In the genomic region with DNA sequence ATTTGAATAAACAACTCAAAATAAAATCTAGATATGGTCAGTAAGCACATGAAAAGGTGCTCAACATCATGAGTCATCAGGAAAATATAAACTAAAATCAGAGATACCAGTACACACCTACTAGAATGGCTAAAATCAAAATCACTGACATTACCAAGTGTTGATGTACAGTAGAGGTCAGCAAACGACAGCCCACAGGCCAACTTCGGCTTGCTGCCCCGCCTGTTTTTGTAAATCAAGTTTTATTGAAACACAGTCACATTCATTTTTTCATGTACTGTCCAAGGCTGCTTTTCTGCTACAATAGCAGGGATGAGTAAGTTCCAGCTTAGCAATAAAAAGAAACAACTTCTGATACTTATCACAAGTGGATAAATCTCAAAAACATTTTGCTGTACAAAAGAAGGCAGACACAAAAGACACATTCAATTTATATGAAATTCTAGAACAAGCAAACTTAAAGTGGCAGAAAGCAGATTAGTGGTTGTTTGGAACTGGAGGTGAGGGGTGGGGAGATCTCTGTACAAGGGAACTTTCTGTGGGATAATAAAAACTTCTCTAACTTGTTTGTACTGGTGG, we compare ENCODE assay signal across 12 cellular contexts. TPM values are rescaled to one million over a fixed set of nuclear protein-coding genes. Genes with fewer than 3 reads are reported as not detected.
DNase-seq lines count a peak whose midpoint lies in the region; ATAC-seq and TF ChIP-seq lines count a peak whose summit lies in the region.
"Had no signal": no experiment of that assay in that cellular context is flagged by ENCODE, and none has a peak within 500 bp of the region (broad histone marks: within the 10 kb centered on the region; RNA-seq: fewer than 3 reads in every experiment).

No MANE protein-coding gene starts in this region.

- no peaks in the 10 kb centered on the region for H3K27me3 Mint-ChIP-seq in activated B cell treated with CpG ODN at 0.5 μM for 24 hours

- peak overlapping the region; percentile 75 for H3K27ac Mint-ChIP-seq in activated B cell treated with CpG ODN at 0.5 μM for 24 hours

- no peak overlapping the region for H3K4me3 ChIP-seq in right cardiac atrium (ENCODE audit: low read length)
- no peak overlapping the region for H3K4me3 ChIP-seq in tibial artery
- H3K4me3 ChIP-seq in trophoblast cell (ENCODE audit: low read depth, low read length) = no peak overlapping the region
- H3K4me3 ChIP-seq: BLaER1 treated with 17β-estradiol and CSF1 and Interleukin-3, amounts not matched to agents 10 nM and 100 nM; psoas muscle had no signal

- no peaks in the 10 kb centered on the region for H3K9me3 Mint-ChIP-seq in activated B cell treated with CpG ODN at 0.5 μM for 24 hours

- no peaks in the 10 kb centered on the region for H3K9me3 ChIP-seq in right cardiac atrium (ENCODE audit: control insufficient read depth, low read length)
- H3K9me3 ChIP-seq in tibial artery = no peaks in the 10 kb centered on the region
- no peaks in the 10 kb centered on the region for H3K9me3 ChIP-seq in trophoblast cell (ENCODE audit: insufficient read depth, low read depth, low read length)
- H3K9me3 ChIP-seq: BLaER1 treated with 17β-estradiol and CSF1 and Interleukin-3, amounts not matched to agents 10 nM and 100 nM; psoas muscle had no signal

- no peak overlapping the region for H3K23ac ChIP-seq in trophoblast cell (ENCODE audit: low read length)

- no peaks in the 10 kb centered on the region for H3K79me2 ChIP-seq in trophoblast cell (ENCODE audit: control insufficient read depth, insufficient read depth, low read length, poor library complexity)

- H3K4me1 Mint-ChIP-seq in activated B cell treated with CpG ODN at 0.5 μM for 24 hours = peaks cover 54% of the 10 kb centered on the region

- H2AFZ ChIP-seq in trophoblast cell (ENCODE audit: insufficient read depth, low read length, poor library complexity) = no peak overlapping the region

- no peak overlapping the region for H3K4me2 ChIP-seq in trophoblast cell (ENCODE audit: low read length)

- H3K4me3 Mint-ChIP-seq in activated B cell treated with CpG ODN at 0.5 μM for 24 hours = no peak overlapping the region

- H2BK120ac ChIP-seq in trophoblast cell (ENCODE audit: insufficient read depth, low read length, poor library complexity) = no peak overlapping the region

- ATAC-seq in Right ventricle myocardium inferior (peak; percentile 30), right cardiac atrium (no peak), activated B cell treated with CpG ODN at 0.5 μM for 24 hours (ENCODE audit: low read depth) (no peak), left ventricle myocardium superior (peak; percentile 25)
- ATAC-seq: psoas muscle had no signal

- H3K27ac ChIP-seq in right cardiac atrium (ENCODE audit: low read length) (no peak overlapping the region), tibial artery (peak overlapping the region in 1 of 2 donors; percentile 13), trophoblast cell (ENCODE audit: low read depth, low read length) (no peak overlapping the region)
- H3K27ac ChIP-seq: BLaER1 treated with 17β-estradiol and CSF1 and Interleukin-3, amounts not matched to agents 10 nM and 100 nM; psoas muscle had no signal

- no peaks in the 10 kb centered on the region for H3K79me1 ChIP-seq in trophoblast cell (ENCODE audit: low read length)

- H3K14ac ChIP-seq in trophoblast cell (ENCODE audit: low read length) = no peak overlapping the region

- CTCF ChIA-PET in activated B cell treated with CpG ODN at 0.5 μM for 24 hours (lab: Charles Lee) = no interaction called here

- H3K36me3 ChIP-seq in tibial artery (no peaks in the 10 kb centered on the region), trophoblast cell (ENCODE audit: control insufficient read depth in 1 of 2, insufficient read depth in 2 of 2, low read length in 2 of 2) (peaks cover 0 to 2% of the 10 kb centered on the region in 2 experiments)

- H3K18ac ChIP-seq in trophoblast cell (ENCODE audit: low read length) = no peak overlapping the region

- H2BK5ac ChIP-seq in trophoblast cell (ENCODE audit: low read depth, low read length, poor library complexity) = no peak overlapping the region

- no peak for TF ChIP-seq CTCF in activated B cell treated with CpG ODN at 0.5 μM for 24 hours (IDR thresholded peaks at IDR 0.05)
- no peak for TF ChIP-seq CTCF in tibial artery (IDR thresholded peaks at IDR 0.05)

- POLR2A ChIA-PET in activated B cell treated with CpG ODN at 0.5 μM for 24 hours (lab: Charles Lee) = interaction anchor here (0.7 kb wide), 1 partner anchor 32 kb away, joined by 3 read pairs; no protein-coding TSS in a partner anchor

- H3K36me3 Mint-ChIP-seq in activated B cell treated with CpG ODN at 0.5 μM for 24 hours (ENCODE audit: low read depth) = peaks cover 22% of the 10 kb centered on the region

- peaks cover 2% of the 10 kb centered on the region for H3K4me1 ChIP-seq in right cardiac atrium (ENCODE audit: control insufficient read depth, insufficient read depth, low read length)
- H3K4me1 ChIP-seq in tibial artery = peaks cover 0 to 55% (median 17%) of the 10 kb centered on the region in 4 donors
- no peaks in the 10 kb centered on the region for H3K4me1 ChIP-seq in trophoblast cell (ENCODE audit: control insufficient read depth in 1 of 2, insufficient read depth in 2 of 2, low read length in 2 of 2)

- no peak overlapping the region for H2AK5ac ChIP-seq in trophoblast cell (ENCODE audit: low read length)

- H4K12ac ChIP-seq in trophoblast cell (ENCODE audit: low read depth, low read length) = no peak overlapping the region

- no peak for DNase-seq in Right ventricle myocardium inferior (ENCODE audit: missing footprints)
- no peak for DNase-seq in right cardiac atrium
- DNase-seq in activated B cell treated with CpG ODN at 0.5 μM for 24 hours = no peak
- DNase-seq in left ventricle myocardium superior = no peak
- DNase-seq in tibial artery = no peak
- DNase-seq in trophoblast cell = no peak
- DNase-seq in mucosa of gallbladder (ENCODE audit: low spot score) = no peak
- DNase-seq in NCI-H2107 treated with DMSO at 0.1 percent for 48 hours (lab: John Stamatoyannopoulos, UW; ENCODE audit: unreplicated experiment) = no peak
- DNase-seq: activated CD4-positive, CD25-positive, alpha-beta regulatory T cell; kidney glomerular epithelial cell; psoas muscle had no signal

- H3K4ac ChIP-seq in trophoblast cell (ENCODE audit: low read depth, low read length) = no peak overlapping the region

- H3K9ac ChIP-seq in trophoblast cell (ENCODE audit: low read length) = no peak overlapping the region
- H3K9ac ChIP-seq: BLaER1 treated with 17β-estradiol and CSF1 and Interleukin-3, amounts not matched to agents 10 nM and 100 nM had no signal

- no peak overlapping the region for H4K91ac ChIP-seq in trophoblast cell (ENCODE audit: low read depth, low read length)

- H2BK12ac ChIP-seq in trophoblast cell (ENCODE audit: low read length) = no peak overlapping the region

- intact Hi-C loops in Right ventricle myocardium inferior (cut with DNase I) = loop anchor here (2.0 kb wide), 1 partner anchor 14 kb away; no protein-coding TSS in a partner anchor
- intact Hi-C loops in right cardiac atrium (cut with DNase I) = no loop called here
- intact Hi-C loops in activated B cell treated with CpG ODN at 0.5 μM for 24 hours (cut with micrococcal nuclease) = no loop called here
- intact Hi-C loops in left ventricle myocardium superior (cut with micrococcal nuclease) = no loop called here
- intact Hi-C loops in tibial artery (cut with DNase I; ENCODE audit: low total_unique reads) = no loop called here

- H3K27me3 ChIP-seq in right cardiac atrium (ENCODE audit: control insufficient read depth, insufficient read depth) (no peaks in the 10 kb centered on the region), tibial artery (no peaks in the 10 kb centered on the region), trophoblast cell (ENCODE audit: insufficient read depth, low read length) (no peaks in the 10 kb centered on the region)
- H3K27me3 ChIP-seq: BLaER1 treated with 17β-estradiol and CSF1 and Interleukin-3, amounts not matched to agents 10 nM and 100 nM had no signal

- WGBS in right cardiac atrium = 58% methylated on average over 3 of the region's 3 CpGs
- WGBS in trophoblast cell (ENCODE audit: extremely low coverage, insufficient coverage, insufficient read length) = no CpG with 5 or more reads among the region's 3 CpGs

- no peak overlapping the region for H4K8ac ChIP-seq in trophoblast cell (ENCODE audit: low read depth, low read length)

RNA-seq across cellular contexts. Expression of a gene that starts 32.1 kb away (rescaled TPM):
- total RNA-seq in Right ventricle myocardium inferior (163 TPM), right cardiac atrium (100 to 1,000 TPM in 3 of 4 donors, 10 to 100 TPM in 1; 98.2 to 141 (median 134) TPM), activated B cell treated with CpG ODN at 0.5 μM for 24 hours (17.7 and 20.1 TPM in 2 replicates), left ventricle myocardium superior (202 TPM), mucosa of gallbladder (63.8 TPM)
- 37.6 TPM for polyA plus RNA-seq in right cardiac atrium
- 8.6 and 8.9 TPM in 2 replicates for polyA plus RNA-seq in trophoblast cell (2013)

RNA-seq across cellular contexts. Expression of a gene that starts 32.4 kb away (rescaled TPM):
- total RNA-seq in Right ventricle myocardium inferior (79.1 TPM), right cardiac atrium (10 to 100 TPM; 35.4 to 51.3 (median 43.4) TPM), activated B cell treated with CpG ODN at 0.5 μM for 24 hours (17.8 and 23.3 TPM in 2 replicates), left ventricle myocardium superior (81.4 TPM), mucosa of gallbladder (52.2 TPM)
- 46.9 TPM for polyA plus RNA-seq in right cardiac atrium
- 17.5 and 18.8 TPM in 2 replicates for polyA plus RNA-seq in trophoblast cell (2013)

Comparison
In these comparisons a context has a peak if more than half of its experiments do, and no peak if none do; other contexts are left out.
1. ATAC-seq: peak in Right ventricle myocardium inferior (single experiment) and left ventricle myocardium superior (single experiment); none in right cardiac atrium (0 of 2) and activated B cell treated with CpG ODN at 0.5 μM for 24 hours (single experiment).